ENCODE assay signal across 27 cellular contexts in genomic region chr9:70747335-70747734, GRCh38.
A peak's percentile ranks its signal among the peaks of the same experiment; 100 is the strongest.
DNase-seq lines count a peak whose midpoint lies in the region; ATAC-seq, FAIRE-seq and TF ChIP-seq lines count a peak whose summit lies in the region.
"Had no signal": no experiment of that assay in that cellular context is flagged by ENCODE, and none has a peak within 500 bp of the region (broad histone marks: within the 10 kb centered on the region; RNA-seq: fewer than 3 reads in every experiment).

No MANE protein-coding gene starts in this region.

- no peaks in the 10 kb centered on the region for H3K4me1 ChIP-seq in stomach
- H3K4me1 ChIP-seq: Peyer's patch had no signal

- H3K27me3 ChIP-seq in bronchial epithelial cell (ENCODE audit: control insufficient read depth, insufficient read depth, low read length) (no peaks in the 10 kb centered on the region), stomach (no peaks in the 10 kb centered on the region)
- H3K27me3 ChIP-seq: Peyer's patch had no signal

- H3K36me3 ChIP-seq in bronchial epithelial cell (ENCODE audit: control insufficient read depth, insufficient read depth, low read length) (no peaks in the 10 kb centered on the region), stomach (no peaks in the 10 kb centered on the region)
- H3K36me3 ChIP-seq: Peyer's patch, thoracic aorta had no signal

- H3K9me3 ChIP-seq in stomach = no peaks in the 10 kb centered on the region
- H3K9me3 ChIP-seq: Peyer's patch, SK-N-SH, thoracic aorta had no signal

- intact Hi-C loops in stomach (cut with DNase I; ENCODE audit: low total_unique reads) = no loop called here

- WGBS in stomach, 5 donors = 18 to 39% (median 22%) methylated on average over 1 of the region's 1 CpG

- TF ChIP-seq EP300 in stomach (IDR thresholded peaks at IDR 0.05) = no peak

- no peak for TF ChIP-seq CTCF in bronchial epithelial cell (IDR thresholded peaks at IDR 0.05; ENCODE audit: insufficient read depth, low read length, severe bottlenecking)
- no peak for TF ChIP-seq CTCF in stomach (IDR thresholded peaks at IDR 0.05)

- TF ChIP-seq POLR2A in stomach (IDR thresholded peaks at IDR 0.05) = no peak

- peak; percentile 35 for DNase-seq in COLO829 (ENCODE audit: low spot score)
- peak; percentile 85 for DNase-seq in NCI-H1048 (lab: John Stamatoyannopoulos, UW)
- DNase-seq in bronchial epithelial cell (ENCODE audit: low read depth) = peak; percentile 5
- peak; percentile 24 for DNase-seq in non-pigmented ciliary epithelial cell (ENCODE audit: low read depth)
- no peak for DNase-seq in Kasumi-1 (lab: John Stamatoyannopoulos, UW)
- no peak for DNase-seq in stomach
- no peak for DNase-seq in AG08396 (ENCODE audit: low spot score)
- DNase-seq: activated CD4-positive, alpha-beta T cell treated with anti-CD3 and anti-CD28 coated beads for 4 hours; activated effector memory CD4-positive, alpha-beta T cell treated with Interleukin-2 at 50 U/mL for 16 hours; C1 segment of cervical spinal cord; cerebellar nuclear complex; DND-41; effector memory CD8-positive, alpha-beta T cell; H9; islet precursor cell; mammary epithelial cell; naive thymus-derived CD8-positive, alpha-beta T cell; NCI-H2081 treated with DMSO at 0.1 percent for 48 hours; NCI-H82; Peyer's patch; SK-N-SH; stimulated activated CD8-positive, alpha-beta memory T cell treated with anti-CD3 and anti-CD28 coated beads, Interleukin-4, amount 100 ng/mL, for 48 hours had no signal

- H3K4me3 ChIP-seq in bronchial epithelial cell (ENCODE audit: low read depth, low read length) = no peak overlapping the region
- H3K4me3 ChIP-seq in stomach = no peak overlapping the region
- H3K4me3 ChIP-seq: Peyer's patch, smooth muscle cell, thoracic aorta had no signal

- ATAC-seq in GM18870 (IDR thresholded peaks at IDR 0.05; ENCODE audit: unreplicated experiment) = no peak
- ATAC-seq: effector memory CD8-positive, alpha-beta T cell; naive thymus-derived CD8-positive, alpha-beta T cell had no signal

- FAIRE-seq in bronchial epithelial cell (lab: Jason Lieb, UNC) = no peak
- FAIRE-seq: GM18507 had no signal

- no peak overlapping the region for H3K27ac ChIP-seq in stomach
- H3K27ac ChIP-seq: HL-60, Peyer's patch, thoracic aorta had no signal

Comparison
In these comparisons a context has a peak if more than half of its experiments do, and no peak if none do; other contexts are left out.
1. DNase-seq: peak in COLO829 (single experiment), NCI-H1048 (single experiment), bronchial epithelial cell (single experiment) and non-pigmented ciliary epithelial cell (single experiment); none in Kasumi-1 (0 of 2), stomach (single experiment) and AG08396 (single experiment).